ENCODE assay signal across 8 cellular contexts in genomic region chr4:87423313-87424031, GRCh38. TPM values are rescaled to one million over a fixed set of nuclear protein-coding genes. Genes with fewer than 3 reads are reported as not detected.
DNase-seq lines count a peak whose midpoint lies in the region; ATAC-seq and TF ChIP-seq lines count a peak whose summit lies in the region.

No MANE protein-coding gene starts in this region.

- ATAC-seq in GM21717 (IDR thresholded peaks at IDR 0.05; ENCODE audit: unreplicated experiment) (peak; percentile 26), RWPE2 (ENCODE audit: low read depth) (no peak), GM18867 (IDR thresholded peaks at IDR 0.05; ENCODE audit: unreplicated experiment) (no peak)

- DNase-seq in AG20443 (ENCODE audit: low spot score): peak; percentile 13
- no peak for DNase-seq in RWPE2 (ENCODE audit: low spot score)
- DNase-seq in fibroblast of lung (ENCODE audit: low read depth in 2 of 2): peak in 1 of 2 donors; percentile 30
- DNase-seq in prostate gland (ENCODE audit: low spot score): no peak
- no peak for DNase-seq in putamen (ENCODE audit: low spot score)
- DNase-seq in amniotic stem cell (lab: John Stamatoyannopoulos, UW): no peak

- H3K9me3 ChIP-seq in RWPE2 (ENCODE audit: severe bottlenecking): no peaks in the 10 kb centered on the region
- no peaks in the 10 kb centered on the region for H3K9me3 ChIP-seq in fibroblast of lung (ENCODE audit: control insufficient read depth, insufficient read depth, low read depth, low read length)
- no peaks in the 10 kb centered on the region for H3K9me3 ChIP-seq in prostate gland

- H3K27ac ChIP-seq in RWPE2 (ENCODE audit: poor library complexity, severe bottlenecking): peak overlapping the region; percentile 64
- H3K27ac ChIP-seq in fibroblast of lung (ENCODE audit: insufficient read depth, low read length): peak overlapping the region; percentile 79
- H3K27ac ChIP-seq in prostate gland: peak overlapping the region in 1 of 2 donors; percentile 92

- 19% methylated on average over 3 of the region's 3 CpGs for WGBS in prostate gland

- peak overlapping the region; percentile 62 for H3K9ac ChIP-seq in fibroblast of lung (ENCODE audit: insufficient read depth, low read length)

- H3K36me3 ChIP-seq in RWPE2 (ENCODE audit: low read depth) (peaks cover 7% of the 10 kb centered on the region; the same call in 1 of the 2 replicates), fibroblast of lung (ENCODE audit: control insufficient read depth, insufficient read depth, low read length) (no peaks in the 10 kb centered on the region), prostate gland (no peaks in the 10 kb centered on the region)

- H3K4me1 ChIP-seq in RWPE2 (ENCODE audit: insufficient read depth, poor library complexity, severe bottlenecking) (peaks cover 22% of the 10 kb centered on the region), fibroblast of lung (ENCODE audit: control insufficient read depth, extremely low read depth, insufficient read depth, low read length) (peaks cover 5% of the 10 kb centered on the region), prostate gland (replicated peaks) (peaks cover 16% of the 10 kb centered on the region)

- H3K4me3 ChIP-seq in RWPE2 (ENCODE audit: severe bottlenecking): peak overlapping the region; percentile 53
- peak overlapping the region; percentile 76 to 97 (median 80) for H3K4me3 ChIP-seq in fibroblast of lung (replicated peaks in 1 of 4; ENCODE audit: control extremely low read depth in 1 of 4, insufficient read depth in 1 of 4, low read depth in 3 of 4, low read length in 4 of 4)
- peak overlapping the region; percentile 72 to 76 for H3K4me3 ChIP-seq in prostate gland

- peak overlapping the region; percentile 82 for H3K4me2 ChIP-seq in fibroblast of lung (ENCODE audit: extremely low read depth, insufficient read depth, low read length)

- H3K27me3 ChIP-seq in RWPE2 (ENCODE audit: insufficient read depth, poor library complexity, severe bottlenecking) (no peaks in the 10 kb centered on the region), fibroblast of lung (ENCODE audit: control insufficient read depth, insufficient read depth, low read length) (no peaks in the 10 kb centered on the region), prostate gland (replicated peaks; ENCODE audit: insufficient read depth) (no peaks in the 10 kb centered on the region)

- H2AFZ ChIP-seq in fibroblast of lung (ENCODE audit: low read length): peak overlapping the region; percentile 80

- no peaks in the 10 kb centered on the region for H4K20me1 ChIP-seq in fibroblast of lung (ENCODE audit: control insufficient read depth, extremely low read depth, insufficient read depth, low read length)

- intact Hi-C loops in prostate gland (cut with DNase I): no loop called here

- no peak for TF ChIP-seq POLR2A in prostate gland (IDR thresholded peaks at IDR 0.05)

- H3K79me2 ChIP-seq in fibroblast of lung (ENCODE audit: control insufficient read depth, insufficient read depth, low read length): peaks cover 27% of the 10 kb centered on the region

- TF ChIP-seq CTCF in RWPE2 (IDR thresholded peaks at IDR 0.05; ENCODE audit: poor library complexity, severe bottlenecking) (peak; percentile 27), fibroblast of lung (conservative IDR thresholded peaks at IDR 0.05 in 1 of 2, IDR thresholded peaks at IDR 0.05 in 1 of 2; ENCODE audit: low read depth in 1 of 2, low read length in 2 of 2) (no peak), prostate gland (IDR thresholded peaks at IDR 0.05) (no peak)

RNA-seq across cellular contexts. Expression of gene NUDT9, which starts 1.1 kb away (rescaled TPM):
- 16.4 and 18.8 TPM in 2 replicates for total RNA-seq in fibroblast of lung
- 28.8 and 29.2 TPM in 2 replicates for polyA plus RNA-seq in fibroblast of lung
- 25.1 and 27.6 TPM in 2 replicates for polyA plus RNA-seq in fibroblast of lung (2012)
- polyA minus RNA-seq in fibroblast of lung (ENCODE audit: low replicate concordance): 5.5 and 12.6 TPM in 2 replicates
- 10 to 100 TPM; 30.4 to 37.9 TPM for total RNA-seq in prostate gland

RNA-seq across cellular contexts. Expression of gene HSD17B11, which starts 32.5 kb away (rescaled TPM):
- total RNA-seq in fibroblast of lung (64.1 and 69.6 TPM in 2 replicates), prostate gland (10 to 100 TPM; 38.2 to 45.2 TPM)
- polyA plus RNA-seq in fibroblast of lung: 39.1 and 60.5 TPM in 2 replicates
- 25.1 and 35.5 TPM in 2 replicates for polyA plus RNA-seq in fibroblast of lung (2012)
- 0.63 and 1.6 TPM in 2 replicates for polyA minus RNA-seq in fibroblast of lung (ENCODE audit: low replicate concordance)
